In the genomic region with DNA sequence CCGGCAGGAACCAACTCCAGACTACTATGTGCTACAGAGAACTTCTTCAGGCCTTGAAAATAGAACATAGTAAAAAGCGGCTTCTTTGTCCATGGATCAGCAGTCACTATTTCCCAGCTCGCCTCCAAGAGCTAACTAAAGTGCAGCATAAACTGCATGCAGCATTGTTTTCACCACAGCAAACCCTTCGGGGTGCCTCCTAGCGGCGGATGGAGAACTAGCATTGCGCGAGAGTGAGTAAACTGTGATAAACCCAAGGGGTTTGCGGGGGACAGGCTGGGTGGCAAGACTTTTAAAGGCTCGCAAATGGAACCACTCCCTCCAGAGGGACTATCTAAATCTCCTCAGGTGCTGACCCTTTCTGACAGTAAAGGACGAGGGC, we compare ENCODE assay signal across 7 cellular contexts. TPM values are rescaled to one million over a fixed set of nuclear protein-coding genes. Genes with fewer than 3 reads are reported as not detected.
A peak's percentile ranks its signal among the peaks of the same experiment; 100 is the strongest.
DNase-seq lines count a peak whose midpoint lies in the region; ATAC-seq and TF ChIP-seq lines count a peak whose summit lies in the region.

No MANE protein-coding gene starts in this region.

- TF ChIP-seq CTCF in GM13977 (IDR thresholded peaks at IDR 0.05; ENCODE audit: extremely low read depth, insufficient read depth, missing control alignments) (peak; percentile 39), endothelial cell (IDR thresholded peaks at IDR 0.05; ENCODE audit: unreplicated experiment) (peak; percentile 74)

- no peak overlapping the region for H3K27ac Mint-ChIP-seq in endothelial cell (ENCODE audit: unreplicated experiment)
- no peak overlapping the region for H3K27ac Mint-ChIP-seq in effector memory CD8-positive, alpha-beta T cell

- H3K9me3 Mint-ChIP-seq in endothelial cell (ENCODE audit: unreplicated experiment) = no peaks in the 10 kb centered on the region
- H3K9me3 Mint-ChIP-seq in effector memory CD8-positive, alpha-beta T cell = peaks cover 0 to 4% of the 10 kb centered on the region in 2 donors

- peaks cover 6% of the 10 kb centered on the region for H3K27me3 Mint-ChIP-seq in endothelial cell (ENCODE audit: unreplicated experiment)
- H3K27me3 Mint-ChIP-seq in effector memory CD8-positive, alpha-beta T cell = peaks cover 28 to 48% of the 10 kb centered on the region in 2 donors

- H3K4me1 Mint-ChIP-seq in endothelial cell (ENCODE audit: unreplicated experiment) = peaks cover 6% of the 10 kb centered on the region
- H3K4me1 Mint-ChIP-seq in effector memory CD8-positive, alpha-beta T cell (ENCODE audit: low read depth in 2 of 2) = peaks cover 0 to 6% of the 10 kb centered on the region in 2 donors

- peak; percentile 61 for DNase-seq in GM13977 (ENCODE audit: low spot score)
- peak; percentile 1 for DNase-seq in NCI-H2196 treated with DMSO at 0.1 percent for 48 hours (lab: John Stamatoyannopoulos, UW; ENCODE audit: unreplicated experiment)
- peak; percentile 74 for DNase-seq in endothelial cell (ENCODE audit: low spot score)
- peak; percentile 46 for DNase-seq in myocyte (ENCODE audit: low read depth)
- no peak for DNase-seq in effector memory CD8-positive, alpha-beta T cell

- in situ Hi-C loops in GM13977 (cut with MboI; ENCODE audit: low pct_unique_long_range_greater_than_20kb, low sequenced_read_pairs, unreplicated experiment) = no loop called here

- ATAC-seq in effector memory CD8-positive, alpha-beta T cell (replicated peaks) = no peak
- ATAC-seq in GM21576 (IDR thresholded peaks at IDR 0.05; ENCODE audit: unreplicated experiment) (no peak), HG03108 (IDR thresholded peaks at IDR 0.05; ENCODE audit: unreplicated experiment) (no peak)

- peaks cover 3% of the 10 kb centered on the region for H3K36me3 Mint-ChIP-seq in endothelial cell (ENCODE audit: low read depth, unreplicated experiment)
- no peaks in the 10 kb centered on the region for H3K36me3 Mint-ChIP-seq in effector memory CD8-positive, alpha-beta T cell (ENCODE audit: insufficient read depth)

- H3K4me3 Mint-ChIP-seq in endothelial cell (ENCODE audit: unreplicated experiment) = peak overlapping the region; percentile 93
- no peak overlapping the region for H3K4me3 Mint-ChIP-seq in effector memory CD8-positive, alpha-beta T cell

RNA-seq across cellular contexts. Expression of gene SGCG, which starts 21.6 kb away (rescaled TPM):
- total RNA-seq in endothelial cell (ENCODE audit: unreplicated experiment) (0.59 TPM), myocyte (84.9 and 131 TPM in 2 replicates)
- 43.0 TPM for polyA plus RNA-seq in myocyte (2012)

Comparison
In these comparisons a context has a peak if more than half of its experiments do, and no peak if none do; other contexts are left out.
1. DNase-seq: peak in GM13977 (single experiment), NCI-H2196 treated with DMSO at 0.1 percent for 48 hours (single experiment), endothelial cell (single experiment) and myocyte (single experiment); none in effector memory CD8-positive, alpha-beta T cell (0 of 3).
2. RNA of gene SGCG, which starts 21.6 kb away (total RNA-seq): 84.9 to 131 TPM in myocyte; 0.59 TPM in endothelial cell (single experiment); every median in the first group is over 10 times any median in the second.